1 cellular context compared by ENCODE assay signal in the genomic region with DNA sequence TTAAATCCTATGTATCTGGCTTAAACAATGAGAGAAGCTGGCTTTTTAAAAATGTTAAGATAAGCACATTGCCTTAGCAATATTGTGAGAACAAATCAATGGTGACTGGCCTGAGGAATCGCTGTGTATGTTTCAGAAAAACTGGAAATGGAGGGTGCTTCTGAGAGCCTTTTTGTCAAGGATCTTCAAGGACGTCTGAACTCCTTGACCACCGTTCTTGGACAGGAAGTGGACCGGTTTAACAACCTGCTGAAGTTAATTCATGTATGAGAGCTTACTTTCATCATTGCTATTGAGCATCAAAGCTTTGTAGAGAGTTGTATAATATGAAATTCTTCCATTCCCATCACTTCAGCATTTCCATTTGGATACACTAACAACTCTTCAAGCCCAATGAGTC.
TF ChIP-seq lines count a peak whose summit lies in the region.

No MANE protein-coding gene starts in this region.

TF ChIP-seq in IMR-90, 13 proteins besides CTCF, POLR2A, EP300 and RAD21 (continued from another document):
- TF ChIP-seq BHLHE40 (IDR thresholded peaks at IDR 0.05; ENCODE audit: low read depth, low read length), result no peak
TF ChIP-seq in IMR-90: peak in this region for 0.
